17 cellular contexts compared by ENCODE assay signal in genomic region chr6:15470746-15471145, GRCh38.
DNase-seq lines count a peak whose midpoint lies in the region; ATAC-seq and TF ChIP-seq lines count a peak whose summit lies in the region.
"Had no signal": no experiment of that assay in that cellular context is flagged by ENCODE, and none has a peak within 500 bp of the region (broad histone marks: within the 10 kb centered on the region; RNA-seq: fewer than 3 reads in every experiment).

No MANE protein-coding gene starts in this region.

- no peaks in the 10 kb centered on the region for H3K27me3 ChIP-seq in GM23338 (ENCODE audit: insufficient read depth)
- H3K27me3 ChIP-seq: BLaER1 treated with 17β-estradiol and CSF1 and Interleukin-3, amounts not matched to agents 10 nM and 100 nM had no signal

- no peaks in the 10 kb centered on the region for H4K20me1 ChIP-seq in OCI-LY7 (ENCODE audit: insufficient read depth, low read length)
- peaks cover 92% of the 10 kb centered on the region for H4K20me1 ChIP-seq in GM23338 (replicated peaks; ENCODE audit: insufficient read depth)

- POLR2A ChIA-PET in OCI-LY7 (lab: Charles Lee) = no interaction called here

- CTCF ChIA-PET in OCI-LY7 (lab: Charles Lee; ENCODE audit: unreplicated experiment) = interaction anchor here (0.5 kb wide), 1 partner anchor 1361 kb away, joined by 3 read pairs; no protein-coding TSS in a partner anchor

- peaks cover 62% of the 10 kb centered on the region for H3K36me3 Mint-ChIP-seq in GM23338 (ENCODE audit: low read depth)

- H3K9me3 ChIP-seq in OCI-LY7 (ENCODE audit: low read length) = no peaks in the 10 kb centered on the region
- H3K9me3 ChIP-seq: A549, Caco-2 had no signal

- ATAC-seq in GM23338 (no peak), GM19395 (IDR thresholded peaks at IDR 0.05; ENCODE audit: unreplicated experiment) (no peak)
- ATAC-seq: A549; CD8-positive, alpha-beta T cell had no signal

- H3K79me2 ChIP-seq in OCI-LY7 (ENCODE audit: insufficient read depth, low read depth, low read length) (no peaks in the 10 kb centered on the region), GM23338 (replicated peaks; ENCODE audit: insufficient read depth) (peaks cover 98% of the 10 kb centered on the region)

- H3K4me2 ChIP-seq in OCI-LY7 (ENCODE audit: low read length) (no peak overlapping the region), GM23338 (no peak overlapping the region)
- H3K4me2 ChIP-seq: A549; BLaER1 treated with 17β-estradiol and CSF1 and Interleukin-3, amounts not matched to agents 10 nM and 100 nM had no signal

- BruUV-seq in OCI-LY7 (replicated peaks; lab: Mats Ljungman, UMichigan) = TSS peak; percentile 11

- H3K27ac Mint-ChIP-seq in GM23338 = no peak overlapping the region
- H3K27ac Mint-ChIP-seq: B cell; CD4-positive, alpha-beta T cell; CD8-positive, alpha-beta T cell had no signal

- H3K4me3 Mint-ChIP-seq in GM23338 = no peak overlapping the region
- H3K4me3 Mint-ChIP-seq: B cell; CD4-positive, alpha-beta T cell; CD8-positive, alpha-beta T cell had no signal

- DNase-seq in OCI-LY7 (ENCODE audit: low spot score) = no peak
- peak; percentile 58 for DNase-seq in dermis blood vessel endothelial cell
- DNase-seq in islet precursor cell = peak; percentile 5
- no peak for DNase-seq in GM23338 (ENCODE audit: low spot score)
- DNase-seq: AML-193; Caco-2; Calu3; CD4-positive, alpha-beta T cell; CD8-positive, alpha-beta T cell; DMS79 treated with DMSO at 0.1 percent for 48 hours; GF-D8 had no signal

- H2AFZ ChIP-seq in OCI-LY7 (ENCODE audit: low read length) (no peak overlapping the region), GM23338 (no peak overlapping the region)

- H3K4me1 ChIP-seq in OCI-LY7 (ENCODE audit: insufficient read depth, low read length, poor library complexity, severe bottlenecking) (no peaks in the 10 kb centered on the region), GM23338 (ENCODE audit: insufficient read depth) (peaks cover 39% of the 10 kb centered on the region)
- H3K4me1 ChIP-seq: A549, Caco-2 had no signal

- TF ChIP-seq CTCF in OCI-LY7 (conservative IDR thresholded peaks at IDR 0.05; ENCODE audit: low read length) = no peak
- TF ChIP-seq CTCF in GM23338 (conservative IDR thresholded peaks at IDR 0.05; ENCODE audit: low read depth in 2 of 2) = no peak

- no peaks in the 10 kb centered on the region for H3K9me3 Mint-ChIP-seq in GM23338
- H3K9me3 Mint-ChIP-seq: CD4-positive, alpha-beta T cell; CD8-positive, alpha-beta T cell had no signal

- 0 out of 2 replicates have a peak, but pooled peaks cover 6% of the 10 kb centered on the region for H3K36me3 ChIP-seq in OCI-LY7 (ENCODE audit: insufficient read depth, low read length)
- H3K36me3 ChIP-seq in GM23338 (ENCODE audit: insufficient read depth) = peaks cover 28% of the 10 kb centered on the region

- H3K27ac ChIP-seq in OCI-LY7 (ENCODE audit: low read depth, low read length, poor library complexity, severe bottlenecking) (no peak overlapping the region), GM23338 (ENCODE audit: low read depth) (no peak overlapping the region; the same call in 1 of the 2 replicates)
- H3K27ac ChIP-seq: 22Rv1; A549; BLaER1 treated with 17β-estradiol and CSF1 and Interleukin-3, amounts not matched to agents 10 nM and 100 nM; C4-2B had no signal

- intact Hi-C loops in OCI-LY7 (cut with micrococcal nuclease; ENCODE audit: unreplicated experiment) = no loop called here

- H3K9me2 ChIP-seq in OCI-LY7 (ENCODE audit: insufficient read depth, low read length) (no peaks in the 10 kb centered on the region), GM23338 (ENCODE audit: insufficient read depth) (no peaks in the 10 kb centered on the region)

- H3K27me3 Mint-ChIP-seq in GM23338 (ENCODE audit: insufficient read depth, low read depth, poor library complexity) = peaks cover 23% of the 10 kb centered on the region
- H3K27me3 Mint-ChIP-seq: B cell; CD4-positive, alpha-beta T cell had no signal

- H3K4me3 ChIP-seq in OCI-LY7 (ENCODE audit: low read depth, low read length, poor library complexity, severe bottlenecking) (no peak overlapping the region), GM23338 (no peak overlapping the region)
- H3K4me3 ChIP-seq: A549; BLaER1 treated with 17β-estradiol and CSF1 and Interleukin-3, amounts not matched to agents 10 nM and 100 nM had no signal

- H3K4me1 Mint-ChIP-seq in GM23338 = peaks cover 59% of the 10 kb centered on the region

- peaks cover 7% of the 10 kb centered on the region; the same call in 1 of the 2 replicates for H3F3A ChIP-seq in GM23338 (replicated peaks; ENCODE audit: low read depth)

TF ChIP-seq in GM23338, 12 proteins besides CTCF, POLR2A, EP300 and RAD21:
- no peak for TF ChIP-seq ETS1 (IDR thresholded peaks at IDR 0.05)
- TF ChIP-seq EZH2 (IDR thresholded peaks at IDR 0.05; ENCODE audit: low read depth, unreplicated experiment) = no peak
- no peak for TF ChIP-seq JUNB (IDR thresholded peaks at IDR 0.05; ENCODE audit: unreplicated experiment)
- no peak for TF ChIP-seq ZNF331 (CRISPR knock-in tag; IDR thresholded peaks at IDR 0.05; ENCODE audit: low read depth)
- TF ChIP-seq, protein P1, sequence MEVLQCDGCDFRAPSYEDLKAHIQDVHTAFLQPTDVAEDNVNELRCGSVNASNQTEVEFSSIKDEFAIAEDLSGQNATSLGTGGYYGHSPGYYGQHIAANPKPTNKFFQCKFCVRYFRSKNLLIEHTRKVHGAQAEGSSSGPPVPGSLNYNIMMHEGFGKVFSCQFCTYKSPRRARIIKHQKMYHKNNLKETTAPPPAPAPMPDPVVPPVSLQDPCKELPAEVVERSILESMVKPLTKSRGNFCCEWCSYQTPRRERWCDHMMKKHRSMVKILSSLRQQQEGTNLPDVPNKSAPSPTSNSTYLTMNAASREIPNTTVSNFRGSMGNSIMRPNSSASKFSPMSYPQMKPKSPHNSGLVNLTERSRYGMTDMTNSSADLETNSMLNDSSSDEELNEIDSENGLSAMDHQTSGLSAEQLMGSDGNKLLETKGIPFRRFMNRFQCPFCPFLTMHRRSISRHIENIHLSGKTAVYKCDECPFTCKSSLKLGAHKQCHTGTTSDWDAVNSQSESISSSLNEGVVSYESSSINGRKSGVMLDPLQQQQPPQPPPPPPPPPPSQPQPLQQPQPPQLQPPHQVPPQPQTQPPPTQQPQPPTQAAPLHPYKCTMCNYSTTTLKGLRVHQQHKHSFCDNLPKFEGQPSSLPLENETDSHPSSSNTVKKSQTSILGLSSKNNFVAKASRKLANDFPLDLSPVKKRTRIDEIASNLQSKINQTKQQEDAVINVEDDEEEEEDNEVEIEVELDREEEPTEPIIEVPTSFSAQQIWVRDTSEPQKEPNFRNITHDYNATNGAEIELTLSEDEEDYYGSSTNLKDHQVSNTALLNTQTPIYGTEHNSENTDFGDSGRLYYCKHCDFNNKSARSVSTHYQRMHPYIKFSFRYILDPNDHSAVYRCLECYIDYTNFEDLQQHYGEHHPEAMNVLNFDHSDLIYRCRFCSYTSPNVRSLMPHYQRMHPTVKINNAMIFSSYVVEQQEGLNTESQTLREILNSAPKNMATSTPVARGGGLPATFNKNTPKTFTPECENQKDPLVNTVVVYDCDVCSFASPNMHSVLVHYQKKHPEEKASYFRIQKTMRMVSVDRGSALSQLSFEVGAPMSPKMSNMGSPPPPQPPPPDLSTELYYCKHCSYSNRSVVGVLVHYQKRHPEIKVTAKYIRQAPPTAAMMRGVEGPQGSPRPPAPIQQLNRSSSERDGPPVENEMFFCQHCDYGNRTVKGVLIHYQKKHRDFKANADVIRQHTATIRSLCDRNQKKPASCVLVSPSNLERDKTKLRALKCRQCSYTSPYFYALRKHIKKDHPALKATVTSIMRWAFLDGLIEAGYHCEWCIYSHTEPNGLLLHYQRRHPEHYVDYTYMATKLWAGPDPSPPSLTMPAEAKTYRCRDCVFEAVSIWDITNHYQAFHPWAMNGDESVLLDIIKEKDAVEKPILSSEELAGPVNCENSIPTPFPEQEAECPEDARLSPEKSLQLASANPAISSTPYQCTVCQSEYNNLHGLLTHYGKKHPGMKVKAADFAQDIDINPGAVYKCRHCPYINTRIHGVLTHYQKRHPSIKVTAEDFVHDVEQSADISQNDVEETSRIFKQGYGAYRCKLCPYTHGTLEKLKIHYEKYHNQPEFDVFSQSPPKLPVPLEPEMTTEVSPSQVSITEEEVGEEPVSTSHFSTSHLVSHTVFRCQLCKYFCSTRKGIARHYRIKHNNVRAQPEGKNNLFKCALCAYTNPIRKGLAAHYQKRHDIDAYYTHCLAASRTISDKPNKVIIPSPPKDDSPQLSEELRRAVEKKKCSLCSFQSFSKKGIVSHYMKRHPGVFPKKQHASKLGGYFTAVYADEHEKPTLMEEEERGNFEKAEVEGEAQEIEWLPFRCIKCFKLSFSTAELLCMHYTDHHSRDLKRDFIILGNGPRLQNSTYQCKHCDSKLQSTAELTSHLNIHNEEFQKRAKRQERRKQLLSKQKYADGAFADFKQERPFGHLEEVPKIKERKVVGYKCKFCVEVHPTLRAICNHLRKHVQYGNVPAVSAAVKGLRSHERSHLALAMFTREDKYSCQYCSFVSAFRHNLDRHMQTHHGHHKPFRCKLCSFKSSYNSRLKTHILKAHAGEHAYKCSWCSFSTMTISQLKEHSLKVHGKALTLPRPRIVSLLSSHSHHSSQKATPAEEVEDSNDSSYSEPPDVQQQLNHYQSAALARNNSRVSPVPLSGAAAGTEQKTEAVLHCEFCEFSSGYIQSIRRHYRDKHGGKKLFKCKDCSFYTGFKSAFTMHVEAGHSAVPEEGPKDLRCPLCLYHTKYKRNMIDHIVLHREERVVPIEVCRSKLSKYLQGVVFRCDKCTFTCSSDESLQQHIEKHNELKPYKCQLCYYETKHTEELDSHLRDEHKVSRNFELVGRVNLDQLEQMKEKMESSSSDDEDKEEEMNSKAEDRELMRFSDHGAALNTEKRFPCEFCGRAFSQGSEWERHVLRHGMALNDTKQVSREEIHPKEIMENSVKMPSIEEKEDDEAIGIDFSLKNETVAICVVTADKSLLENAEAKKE (CRISPR knock-in tag; IDR thresholded peaks at IDR 0.05) = no peak
- TF ChIP-seq POLR2AphosphoS5 (IDR thresholded peaks at IDR 0.05; ENCODE audit: low read depth) = no peak; the same call in 1 of the 2 replicates
- TF ChIP-seq STAT1 (IDR thresholded peaks at IDR 0.05; ENCODE audit: unreplicated experiment) = no peak
- no peak for TF ChIP-seq ZNF114 (CRISPR knock-in tag; IDR thresholded peaks at IDR 0.05)
- no peak for TF ChIP-seq EZH2phosphoT487 (IDR thresholded peaks at IDR 0.05; ENCODE audit: unreplicated experiment)

Comparison
In these comparisons a context has a peak if more than half of its experiments do, and no peak if none do; other contexts are left out.
1. DNase-seq: peak in dermis blood vessel endothelial cell (single experiment) and islet precursor cell (single experiment); none in OCI-LY7 (single experiment) and GM23338 (single experiment).